Comparison of ENCODE assay signal across 9 cellular contexts in the genomic region with DNA sequence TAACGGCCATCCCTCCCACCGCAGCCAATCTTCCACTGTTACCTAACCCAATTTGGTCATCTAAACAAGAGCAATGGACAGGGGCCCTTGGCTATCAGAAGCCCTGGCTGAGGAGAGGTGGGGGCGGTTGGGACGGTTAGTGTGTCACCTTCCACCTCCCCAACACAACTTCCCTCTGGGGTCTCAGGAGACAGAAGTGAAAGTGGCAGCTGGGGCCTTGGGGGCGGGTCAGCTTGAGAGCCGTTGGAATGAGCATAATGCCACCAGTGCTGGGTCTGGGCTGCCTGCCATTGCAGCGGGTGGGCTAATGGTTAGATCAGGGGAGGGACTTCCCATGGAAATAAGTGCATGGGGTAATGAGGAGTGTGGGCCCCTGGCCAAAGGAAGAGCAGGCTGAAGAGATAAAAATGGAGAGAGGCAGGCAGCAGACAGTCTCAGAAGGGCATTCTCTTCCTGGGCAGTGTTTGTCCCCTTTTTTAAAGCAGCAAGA. TPM values are rescaled to one million over a fixed set of nuclear protein-coding genes. Genes with fewer than 3 reads are reported as not detected.
A peak's percentile ranks its signal among the peaks of the same experiment; 100 is the strongest.
DNase-seq lines count a peak whose midpoint lies in the region; ATAC-seq, FAIRE-seq and TF ChIP-seq lines count a peak whose summit lies in the region.
"Had no signal": no experiment of that assay in that cellular context is flagged by ENCODE, and none has a peak within 500 bp of the region (broad histone marks: within the 10 kb centered on the region; RNA-seq: fewer than 3 reads in every experiment).

No MANE protein-coding gene starts in this region.

- H3K4me3 Mint-ChIP-seq in CD14-positive monocyte = peak overlapping the region; percentile 72 to 86

- no peak overlapping the region for H2BK20ac ChIP-seq in IMR-90 (ENCODE audit: low read depth, low read length)

- no peak overlapping the region for H2BK5ac ChIP-seq in IMR-90 (ENCODE audit: low read depth, low read length, poor library complexity, severe bottlenecking)

- H4K20me1 ChIP-seq in IMR-90 (ENCODE audit: insufficient read depth, low read length) = peaks cover 100% of the 10 kb centered on the region

- H4K91ac ChIP-seq in IMR-90 (ENCODE audit: insufficient read depth, low read depth, low read length) = no peak overlapping the region; the same call in 1 of the 2 replicates

- peaks cover 9 to 98% of the 10 kb centered on the region in 2 experiments; a peak in 3 of 4 replicates for H3K79me1 ChIP-seq in IMR-90 (ENCODE audit: low read depth in 1 of 2, low read length in 2 of 2)

- no TSS peak for BruUV-seq in IMR-90 (replicated peaks; lab: Mats Ljungman, UMichigan)

- POLR2A ChIA-PET in IMR-90 (lab: Charles Lee; ENCODE audit: unreplicated experiment) = no interaction called here

- no peak overlapping the region for H3K4me3 ChIP-seq in IMR-90 (ENCODE audit: insufficient read depth, low read depth, low read length)

- no peak overlapping the region for H3K27ac ChIP-seq in IMR-90 (ENCODE audit: insufficient read depth, low read length)
- H3K27ac ChIP-seq in angular gyrus (ENCODE audit: low read depth, low read length) = peak overlapping the region; percentile 24

- no peak overlapping the region for H2BK120ac ChIP-seq in IMR-90 (ENCODE audit: low read depth, low read length)

- H3K4me2 ChIP-seq in IMR-90 (ENCODE audit: low read depth, low read length) = no peak overlapping the region

- H3K36me3 ChIP-seq in IMR-90 (ENCODE audit: control insufficient read depth, insufficient read depth, low read length) = peaks cover 5% of the 10 kb centered on the region

- no peaks in the 10 kb centered on the region for H3K9me3 ChIP-seq in IMR-90 (ENCODE audit: control insufficient read depth, insufficient read depth, low read length)

- H3K27me3 Mint-ChIP-seq in CD14-positive monocyte (ENCODE audit: low read depth in 3 of 3) = peaks cover 0 to 3% (median 0%) of the 10 kb centered on the region in 3 donors

- in situ Hi-C loops in IMR-90 (cut with MboI; ENCODE audit: low sequenced_read_pairs) = no loop called here

- dilution Hi-C loops in IMR-90 (cut with HindIII; ENCODE audit: low sequenced_read_pairs, unreplicated experiment) = no loop called here

- H3K56ac ChIP-seq in IMR-90 (ENCODE audit: extremely low read depth, insufficient read depth, low read length) = no peak overlapping the region

- TF ChIP-seq POLR2A in IMR-90 (IDR thresholded peaks at IDR 0.05; ENCODE audit: low read depth, low read length) = no peak

- H3K4ac ChIP-seq in IMR-90 (ENCODE audit: low read depth, low read length) = no peak overlapping the region

- WGBS in IMR-90 (ENCODE audit: extremely low coverage in 2 of 2, insufficient read length in 1 of 2), 2 experiments = 100% methylated on average over 1 of the region's 7 CpGs; no CpG with 5 or more reads in 1 of the 2 experiments

- H2AK9ac ChIP-seq in IMR-90 (replicated peaks; ENCODE audit: low read depth, low read length, poor library complexity) = peak overlapping the region; percentile 23

- H4K8ac ChIP-seq in IMR-90 (ENCODE audit: low read depth in 2 of 2, low read length in 2 of 2) = no peak overlapping the region

- H3K14ac ChIP-seq in IMR-90 (replicated peaks; ENCODE audit: low read depth, low read length) = no peak overlapping the region

- H3K27me3 ChIP-seq in IMR-90 (ENCODE audit: control insufficient read depth, insufficient read depth, low read length) = no peaks in the 10 kb centered on the region

- intact Hi-C loops in CD14-positive monocyte (cut with micrococcal nuclease) (loop anchor here (5.0 to 10.0 kb wide), 3 partner anchors 35 to 80 kb away; a partner anchor contains a TSS), IMR-90 (cut with micrococcal nuclease) (no loop called here)

- TF ChIP-seq RAD21 in IMR-90 (IDR thresholded peaks at IDR 0.05; ENCODE audit: low read length) = no peak

- ATAC-seq in IMR-90 (ENCODE audit: low read depth) = no peak

- H3K36me3 Mint-ChIP-seq in CD14-positive monocyte = peaks cover 35 to 47% of the 10 kb centered on the region in 2 donors

- peaks cover 100% of the 10 kb centered on the region for H3K4me1 Mint-ChIP-seq in CD14-positive monocyte

- peak overlapping the region; percentile 92 to 95 (median 94) for H3K27ac Mint-ChIP-seq in CD14-positive monocyte

- H3K9me3 Mint-ChIP-seq in CD14-positive monocyte = peaks cover 0 to 1% (median 0%) of the 10 kb centered on the region in 7 donors

- CTCF ChIA-PET in IMR-90 (lab: Yijun Ruan, JAX) = no interaction called here

- H4K5ac ChIP-seq in IMR-90 (ENCODE audit: low read depth, low read length) = no peak overlapping the region

- DNase-seq in CD14-positive monocyte (ENCODE audit: low spot score) = peak; percentile 70
- no peak for DNase-seq in IMR-90
- DNase-seq in myocyte (ENCODE audit: low read depth) = peak; percentile 84
- no peak for DNase-seq in RCC 7860 (ENCODE audit: low spot score)
- DNase-seq in cortex of kidney (lab: John Stamatoyannopoulos, UW) = no peak
- no peak for DNase-seq in AML-193 (lab: John Stamatoyannopoulos, UW)
- DNase-seq in NK-92 treated with Interleukin-12 subunit alpha and Interleukin-12 subunit beta, amount 100 ng/mL, for 24 hours (lab: John Stamatoyannopoulos, UW) = no peak
- DNase-seq: NCI-H187 had no signal

- 0 out of 2 replicates have a peak overlapping the region, but pooled peaks have one; percentile 15 for H3K23ac ChIP-seq in IMR-90 (ENCODE audit: low read depth, low read length)

- FAIRE-seq in RCC 7860 (lab: Jason Lieb, UNC) = no peak

- H2BK15ac ChIP-seq in IMR-90 (ENCODE audit: low read depth, low read length) = no peak overlapping the region

- peaks cover 75% of the 10 kb centered on the region for H3K9me1 ChIP-seq in IMR-90 (ENCODE audit: insufficient read depth, low read length)

- no peak overlapping the region for H3K18ac ChIP-seq in IMR-90 (ENCODE audit: low read depth, low read length)

- no peak overlapping the region for H2AFZ ChIP-seq in IMR-90 (replicated peaks; ENCODE audit: low read length, poor library complexity)

- peaks cover 66% of the 10 kb centered on the region for H3K4me1 ChIP-seq in IMR-90 (ENCODE audit: control insufficient read depth, insufficient read depth, low read length)

- no peak overlapping the region for H3K9ac ChIP-seq in IMR-90 (ENCODE audit: low read depth, low read length)

- TF ChIP-seq CTCF in CD14-positive monocyte (IDR thresholded peaks at IDR 0.05) = no peak
- TF ChIP-seq CTCF in IMR-90 (conservative IDR thresholded peaks at IDR 0.05; ENCODE audit: low read depth, low read length) = no peak

- H2AK5ac ChIP-seq in IMR-90 (ENCODE audit: low read depth, low read length) = no peak overlapping the region

TF ChIP-seq in IMR-90, 13 proteins besides CTCF, POLR2A, EP300 and RAD21:
- TF ChIP-seq NFE2L2 (IDR thresholded peaks at IDR 0.05; ENCODE audit: low read depth, low read length) (no peak), CEBPB (IDR thresholded peaks at IDR 0.05; ENCODE audit: low read depth, low read length) (no peak), RCOR1 (IDR thresholded peaks at IDR 0.05; ENCODE audit: insufficient replicate concordance, low read length) (no peak), MAZ (IDR thresholded peaks at IDR 0.05; ENCODE audit: borderline replicate concordance, low read depth, low read length) (no peak), MAFK (IDR thresholded peaks at IDR 0.05; ENCODE audit: low read depth, low read length) (no peak), RFX5 (IDR thresholded peaks at IDR 0.05; ENCODE audit: low read depth, low read length) (no peak), BHLHE40 (IDR thresholded peaks at IDR 0.05; ENCODE audit: low read depth, low read length) (no peak), FOS (IDR thresholded peaks at IDR 0.05; ENCODE audit: low read depth, low read length) (no peak)
- TF ChIP-seq, protein P1, sequence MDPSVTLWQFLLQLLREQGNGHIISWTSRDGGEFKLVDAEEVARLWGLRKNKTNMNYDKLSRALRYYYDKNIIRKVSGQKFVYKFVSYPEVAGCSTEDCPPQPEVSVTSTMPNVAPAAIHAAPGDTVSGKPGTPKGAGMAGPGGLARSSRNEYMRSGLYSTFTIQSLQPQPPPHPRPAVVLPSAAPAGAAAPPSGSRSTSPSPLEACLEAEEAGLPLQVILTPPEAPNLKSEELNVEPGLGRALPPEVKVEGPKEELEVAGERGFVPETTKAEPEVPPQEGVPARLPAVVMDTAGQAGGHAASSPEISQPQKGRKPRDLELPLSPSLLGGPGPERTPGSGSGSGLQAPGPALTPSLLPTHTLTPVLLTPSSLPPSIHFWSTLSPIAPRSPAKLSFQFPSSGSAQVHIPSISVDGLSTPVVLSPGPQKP (IDR thresholded peaks at IDR 0.05; ENCODE audit: borderline replicate concordance, low read depth, low read length) = no peak
TF ChIP-seq in IMR-90: peak in this region for 0.

RNA-seq across cellular contexts. Expression of a gene that starts 7.9 kb away (rescaled TPM):
- 1 to 10 TPM; 4.5 to 8.0 TPM for polyA plus RNA-seq in CD14-positive monocyte
- 2.9 and 3.6 TPM in 2 replicates for total RNA-seq in IMR-90 (2012; rRNA removed)
- polyA plus RNA-seq in IMR-90 (2012; rRNA removed) = 20.0 and 25.0 TPM in 2 replicates
- polyA plus RNA-seq in IMR-90 (2012; cell fraction: cytosol; rRNA removed) = 10.9 and 27.6 TPM in 2 replicates
- polyA plus RNA-seq in IMR-90 (2012; cell fraction: nucleus; rRNA removed; ENCODE audit: low replicate concordance) = 80.1 and 88.5 TPM in 2 replicates
- total RNA-seq in myocyte = 59.2 and 62.2 TPM in 2 replicates
- polyA plus RNA-seq in myocyte (2012) = 56.8 TPM

Comparison
In these comparisons a context has a peak if more than half of its experiments do, and no peak if none do; other contexts are left out.
1. DNase-seq: peak in CD14-positive monocyte (single experiment) and myocyte (single experiment); none in IMR-90 (single experiment), RCC 7860 (single experiment), cortex of kidney (single experiment), AML-193 (0 of 2) and NK-92 treated with Interleukin-12 subunit alpha and Interleukin-12 subunit beta, amount 100 ng/mL, for 24 hours (single experiment).
2. RNA of a gene that starts 7.9 kb away (total RNA-seq): 59.2 to 62.2 TPM in myocyte; 2.9 to 3.6 TPM in IMR-90; every median in the first group is over 10 times any median in the second.